Comparison of ENCODE assay signal across 2 cellular contexts in genomic region chr3:10482631-10483363, GRCh38.
A peak's percentile ranks its signal among the peaks of the same experiment; 100 is the strongest.
TF ChIP-seq lines count a peak whose summit lies in the region.

No MANE protein-coding gene starts in this region.

TF ChIP-seq in HepG2, 621 proteins besides CTCF, POLR2A, EP300 and RAD21:
- TF ChIP-seq CC2D1A (CRISPR knock-in tag; IDR thresholded peaks at IDR 0.05) = no peak
- TF ChIP-seq ZMYM3 (CRISPR knock-in tag; IDR thresholded peaks at IDR 0.05) = peak; percentile 55; the same call in 1 of the 2 replicates
- TF ChIP-seq ZNF629 (CRISPR knock-in tag; conservative IDR thresholded peaks at IDR 0.05) = peak; percentile 93

TF ChIP-seq in H1, 55 proteins besides CTCF, POLR2A, EP300 and RAD21:
- TF ChIP-seq ATF3 (IDR thresholded peaks at IDR 0.05; ENCODE audit: insufficient read depth, low read depth, low read length) = no peak
- TF ChIP-seq SAP30 (IDR thresholded peaks at IDR 0.05; ENCODE audit: insufficient read depth, insufficient replicate concordance, low read length) = no peak
- TF ChIP-seq SRF (IDR thresholded peaks at IDR 0.05; ENCODE audit: low read depth, low read length) = no peak
- TF ChIP-seq TAF1 (IDR thresholded peaks at IDR 0.05; ENCODE audit: low read depth, low read length) = no peak
- no peak for TF ChIP-seq SUZ12 (IDR thresholded peaks at IDR 0.05; ENCODE audit: low read length)
